In the genomic region with DNA sequence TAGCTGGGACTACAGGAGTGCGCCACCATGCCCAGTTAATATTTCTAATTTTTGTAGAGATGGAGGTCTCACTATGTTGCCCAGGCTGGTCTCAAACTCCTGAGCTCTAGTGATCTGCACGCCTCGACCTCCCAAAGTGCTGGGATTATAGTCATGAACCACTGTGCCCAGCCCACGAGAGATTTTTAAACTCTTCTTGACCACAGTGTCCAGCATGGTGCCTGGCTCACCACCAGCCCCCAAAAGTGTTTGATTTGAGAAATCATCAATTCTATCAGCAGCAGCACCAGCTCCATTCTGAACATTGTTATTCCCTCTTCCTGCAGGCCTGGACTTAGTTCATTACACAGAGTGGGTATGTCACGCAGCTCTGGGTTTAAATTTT, we compare ENCODE assay signal across 1 cellular context.
TF ChIP-seq lines count a peak whose summit lies in the region.

No MANE protein-coding gene starts in this region.

TF ChIP-seq in endothelial cell of umbilical vein, 7 proteins besides CTCF, POLR2A, EP300 and RAD21:
- TF ChIP-seq GATA2 (IDR thresholded peaks at IDR 0.05; ENCODE audit: insufficient read depth, insufficient read length, low read depth, low read length) (no peak), MYC (IDR thresholded peaks at IDR 0.05; ENCODE audit: low read depth, low read length) (no peak), POLR2AphosphoS5 (IDR thresholded peaks at IDR 0.05; ENCODE audit: insufficient read depth, low read depth, low read length) (no peak), JUN (IDR thresholded peaks at IDR 0.05; ENCODE audit: borderline replicate concordance, insufficient read depth, insufficient read length, low read depth) (no peak), EZH2 (IDR thresholded peaks at IDR 0.05; ENCODE audit: borderline replicate concordance, low read depth, low read length, severe bottlenecking) (no peak), FOS (IDR thresholded peaks at IDR 0.05; ENCODE audit: borderline replicate concordance, insufficient read depth, low read length) (no peak)
- TF ChIP-seq, protein P1, sequence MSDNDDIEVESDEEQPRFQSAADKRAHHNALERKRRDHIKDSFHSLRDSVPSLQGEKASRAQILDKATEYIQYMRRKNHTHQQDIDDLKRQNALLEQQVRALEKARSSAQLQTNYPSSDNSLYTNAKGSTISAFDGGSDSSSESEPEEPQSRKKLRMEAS (IDR thresholded peaks at IDR 0.05; ENCODE audit: insufficient read depth, insufficient read length): no peak
